Comparison of ENCODE assay signal across 1 cellular context in genomic region chr11:45885274-45885920, GRCh38.
TF ChIP-seq lines count a peak whose summit lies in the region.

Gene MAPK8IP1, plus strand, starts transcription at chr11:45885651. Its CDS starts 170 bp downstream, at chr11:45885821.

TF ChIP-seq in GM12878, 131 proteins besides CTCF, POLR2A, EP300 and RAD21 (continued from another document):
- TF ChIP-seq REST (IDR thresholded peaks at IDR 0.05; ENCODE audit: low read depth, low read length) = peak; percentile 89
